ENCODE assay signal across 8 cellular contexts in the genomic region with DNA sequence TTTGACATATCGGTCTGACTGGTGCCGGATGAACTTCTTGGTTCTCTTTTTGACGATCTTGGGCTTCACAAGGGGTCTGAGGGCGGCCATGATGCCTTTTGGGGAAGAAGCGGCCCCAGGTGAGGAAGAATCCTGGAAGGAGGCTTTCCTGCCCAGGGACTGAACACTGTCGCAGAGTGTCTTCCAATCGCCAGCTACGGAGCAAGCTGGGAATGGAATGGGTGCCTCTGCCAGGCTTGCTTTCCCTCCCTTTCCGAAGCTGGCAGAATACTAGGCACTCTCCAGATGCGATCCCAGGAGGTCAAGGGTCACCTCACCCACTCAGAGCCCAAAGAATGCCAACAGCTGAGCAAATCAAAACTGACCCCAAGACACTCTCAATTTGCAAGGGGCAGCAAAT. TPM values are rescaled to one million over a fixed set of nuclear protein-coding genes. Genes with fewer than 3 reads are reported as not detected.
DNase-seq lines count a peak whose midpoint lies in the region; ATAC-seq and TF ChIP-seq lines count a peak whose summit lies in the region.
"Not testable (repeated sequence)": the region's sequence is repeated elsewhere in the genome, so short reads cannot be mapped to it uniquely, and the experiment has no call there.

No MANE protein-coding gene starts in this region.

- H2AFZ ChIP-seq in osteoblast (ENCODE audit: low read length): not testable (repeated sequence)

- 58% methylated on average over 10 of the region's 10 CpGs for WGBS in esophagus muscularis mucosa
- WGBS in testis, 2 donors: 35 to 41% methylated on average over 10 of the region's 10 CpGs

- not testable (repeated sequence) for H3K27me3 Mint-ChIP-seq in CD14-positive monocyte (ENCODE audit: low read depth in 3 of 3)

- H3K79me2 ChIP-seq in osteoblast (ENCODE audit: insufficient read depth, low read length): peaks cover 55% of the 10 kb centered on the region

- peak overlapping the region; percentile 100 for H3K4me3 ChIP-seq in Jurkat, Clone E6-1 (ENCODE audit: low read length)
- peak overlapping the region; percentile 96 for H3K4me3 ChIP-seq in WI38 (ENCODE audit: low read depth, low read length)
- H3K4me3 ChIP-seq in astrocyte of the spinal cord (ENCODE audit: low read depth, low read length): peak overlapping the region; percentile 100
- peak overlapping the region; percentile 74 to 97 (median 86) for H3K4me3 ChIP-seq in esophagus muscularis mucosa
- peak overlapping the region; percentile 79 to 88 for H3K4me3 ChIP-seq in left lung
- peak overlapping the region; percentile 88 for H3K4me3 ChIP-seq in osteoblast (ENCODE audit: insufficient read depth, low read length)
- peak overlapping the region; percentile 70 to 99 for H3K4me3 ChIP-seq in testis

- not testable (repeated sequence) for H3K9me3 ChIP-seq in esophagus muscularis mucosa; left lung; osteoblast (ENCODE audit: low read depth, low read length); testis

- TF ChIP-seq POLR2A in esophagus muscularis mucosa (IDR thresholded peaks at IDR 0.05; ENCODE audit: low read depth); testis (IDR thresholded peaks at IDR 0.05): not testable (repeated sequence)

- H3K4me1 ChIP-seq in esophagus muscularis mucosa: peaks cover 32 to 50% (median 43%) of the 10 kb centered on the region in 4 donors
- peaks cover 28 to 39% of the 10 kb centered on the region in 2 donors for H3K4me1 ChIP-seq in left lung
- peaks cover 33% of the 10 kb centered on the region for H3K4me1 ChIP-seq in osteoblast (ENCODE audit: insufficient read depth, low read length)
- peaks cover 24% of the 10 kb centered on the region for H3K4me1 ChIP-seq in testis

- peaks cover 42% of the 10 kb centered on the region for H3K4me1 Mint-ChIP-seq in CD14-positive monocyte

- peak overlapping the region in 6 of 7 donors; percentile 1 to 100 (median 98) for H3K27ac Mint-ChIP-seq in CD14-positive monocyte

- not testable (repeated sequence) for H3K27me3 ChIP-seq in esophagus muscularis mucosa; left lung; osteoblast (ENCODE audit: insufficient read depth, low read length); testis

- not testable (repeated sequence) for ATAC-seq in left lung

- H3K9me3 Mint-ChIP-seq in CD14-positive monocyte: not testable (repeated sequence)

- H3K36me3 ChIP-seq in esophagus muscularis mucosa (peaks cover 44 to 50% (median 47%) of the 10 kb centered on the region in 4 donors), left lung (peaks cover 4 to 50% of the 10 kb centered on the region in 2 donors), osteoblast (ENCODE audit: insufficient read depth, low read length) (peaks cover 50% of the 10 kb centered on the region)
- H3K36me3 ChIP-seq in testis (ENCODE audit: low read depth, missing control alignments): not testable (repeated sequence)

- H3K36me3 Mint-ChIP-seq in CD14-positive monocyte: peaks cover 49% of the 10 kb centered on the region in 2 donors

- H3K27ac ChIP-seq in esophagus muscularis mucosa (replicated peaks in 1 of 4): peak overlapping the region in 3 of 4 donors; percentile 86 to 93 (median 90)
- not testable (repeated sequence) for H3K27ac ChIP-seq in left lung
- H3K27ac ChIP-seq in osteoblast (ENCODE audit: low read depth, low read length): peak overlapping the region; percentile 99
- H3K27ac ChIP-seq in testis: peak overlapping the region in 1 of 2 donors; percentile 95

- TF ChIP-seq CTCF in CD14-positive monocyte (IDR thresholded peaks at IDR 0.05); WI38 (IDR thresholded peaks at IDR 0.05; ENCODE audit: low read depth, low read length); astrocyte of the spinal cord (IDR thresholded peaks at IDR 0.05; ENCODE audit: low read depth, low read length); esophagus muscularis mucosa (IDR thresholded peaks at IDR 0.05); left lung (IDR thresholded peaks at IDR 0.05); osteoblast (IDR thresholded peaks at IDR 0.05; ENCODE audit: extremely low read depth, low read depth, low read length); testis (IDR thresholded peaks at IDR 0.05): not testable (repeated sequence)

- intact Hi-C loops in CD14-positive monocyte (cut with micrococcal nuclease) (loop anchor here in 1 of 2 donors (5.0 kb wide), 1 partner anchor 283 kb away; a partner anchor contains a TSS), esophagus muscularis mucosa (cut with DNase I) (loop anchor here (5.0 kb wide), 1 partner anchor 133 kb away; no protein-coding TSS in a partner anchor)
- intact Hi-C loops in left lung (cut with DNase I); testis (cut with DNase I; ENCODE audit: low total_unique reads): not testable (repeated sequence)

- not testable (repeated sequence) for TF ChIP-seq EP300 in esophagus muscularis mucosa (IDR thresholded peaks at IDR 0.05)

- H3K4me3 Mint-ChIP-seq in CD14-positive monocyte: peak overlapping the region; percentile 96 to 97

- in situ Hi-C loops in astrocyte of the spinal cord (cut with HindIII; ENCODE audit: low sequenced_read_pairs): not testable (repeated sequence)

- peaks cover 60% of the 10 kb centered on the region for H4K20me1 ChIP-seq in osteoblast (ENCODE audit: insufficient read depth, low read length)

- peak overlapping the region; percentile 97 for H3K4me2 ChIP-seq in osteoblast (ENCODE audit: insufficient read depth, low read length)

- DNase-seq in CD14-positive monocyte (ENCODE audit: low spot score); Jurkat, Clone E6-1 (ENCODE audit: low read depth, low spot score); astrocyte of the spinal cord (ENCODE audit: low read depth, low spot score); esophagus muscularis mucosa (ENCODE audit: extremely low spot score); left lung; osteoblast (ENCODE audit: insufficient read length, low spot score, missing footprints); testis: not testable (repeated sequence)

RNA-seq across cellular contexts. Expression of a gene that starts 1.2 kb away (rescaled TPM):
- polyA plus RNA-seq in CD14-positive monocyte (1,000 to 10,000 TPM in 1 of 2 donors, 100 to 1,000 TPM in 1; 942 to 1,052 TPM), testis (ENCODE audit: insufficient read depth, low read depth, low replicate concordance) (1,578 TPM)
- polyA plus RNA-seq in Jurkat, Clone E6-1 (2012; ENCODE audit: insufficient read depth, insufficient read length): 4,911 TPM
- total RNA-seq in esophagus muscularis mucosa (1,000 to 10,000 TPM in 2 of 4 donors, 100 to 1,000 TPM in 2; 784 to 1,554 (median 1,100) TPM), left lung (1,000 to 10,000 TPM; 1,223 to 1,263 TPM), osteoblast (524 and 1,095 TPM in 2 replicates), testis (100 to 1,000 TPM; 435 to 713 TPM)

RNA-seq across cellular contexts. Expression of a gene that starts 43.7 kb away (rescaled TPM):
- polyA plus RNA-seq in CD14-positive monocyte (not detected), testis (ENCODE audit: insufficient read depth, low read depth, low replicate concordance) (38.0 TPM)
- 10.9 TPM for polyA plus RNA-seq in Jurkat, Clone E6-1 (2012; ENCODE audit: insufficient read depth, insufficient read length)
- total RNA-seq in esophagus muscularis mucosa (10 to 100 TPM; 10.8 to 26.8 (median 19.6) TPM), left lung (1 to 10 TPM; 3.7 to 7.8 TPM), osteoblast (1.2 and 1.4 TPM in 2 replicates), testis (100 to 1,000 TPM; 118 to 128 TPM)

Comparison
In these comparisons a context has a peak if more than half of its experiments do, and no peak if none do; other contexts are left out.
1. RNA of a gene that starts 43.7 kb away (total RNA-seq): 118 to 128 TPM in testis; 10.8 to 26.8 TPM in esophagus muscularis mucosa, 3.7 to 7.8 TPM in left lung and 1.2 to 1.4 TPM in osteoblast; every median in the first group is over 4 times any median in the second.
2. Peak in every context shown above with its lines, with median percentiles within 50 percentile points of each other: H3K4me3 ChIP-seq.